8 cellular contexts compared by ENCODE assay signal in genomic region chr20:49046087-49046900, GRCh38. TPM values are rescaled to one million over a fixed set of nuclear protein-coding genes. Genes with fewer than 3 reads are reported as not detected.
A peak's percentile ranks its signal among the peaks of the same experiment; 100 is the strongest.
DNase-seq lines count a peak whose midpoint lies in the region; ATAC-seq and TF ChIP-seq lines count a peak whose summit lies in the region.

Gene CSE1L (plus strand): TSS chr20:49046312. CDS start chr20:49058464, 12,152 bp downstream.

- TF ChIP-seq CTCF in GM12864 (IDR thresholded peaks at IDR 0.05; ENCODE audit: low read depth, low read length, missing control alignments), result no peak
- TF ChIP-seq CTCF in ovary (IDR thresholded peaks at IDR 0.05), result peak in 2 of 3 donors; percentile 70 to 83
- peak in 3 of 6 experiments; percentile 48 to 58 (median 50) for TF ChIP-seq CTCF in thyroid gland (IDR thresholded peaks at IDR 0.05)

- no peak for TF ChIP-seq EP300 in ovary (IDR thresholded peaks at IDR 0.05)

- H3K4me1 ChIP-seq in ovary (ENCODE audit: insufficient read depth), result peaks cover 2% of the 10 kb centered on the region
- peaks cover 10 to 14% of the 10 kb centered on the region in 2 donors for H3K4me1 ChIP-seq in thyroid gland

- H3K9me3 ChIP-seq in ovary, result no peaks in the 10 kb centered on the region
- H3K9me3 ChIP-seq in thyroid gland, result no peaks in the 10 kb centered on the region

- ATAC-seq in HG02759 (IDR thresholded peaks at IDR 0.05; ENCODE audit: unreplicated experiment), result peak; percentile 86
- peak; percentile 98 for ATAC-seq in Right ventricle myocardium inferior

- 0 to 1% (median 0%) methylated on average over 75 to 80 of the region's 80 CpGs for WGBS in ovary, 3 donors
- WGBS in thyroid gland, 2 donors, result 1% methylated on average over 16 to 34 of the region's 80 CpGs

- peak within 1 kb of the TSS; percentile 96 for H3K4me3 ChIP-seq in GM12864 (ENCODE audit: low read depth, low read length)
- peak within 1 kb of the TSS; percentile 84 for H3K4me3 ChIP-seq in ovary
- peak within 1 kb of the TSS; percentile 68 to 95 (median 89) for H3K4me3 ChIP-seq in thyroid gland (replicated peaks in 1 of 3)

- H3K27ac ChIP-seq in ovary (peak within 1 kb of the TSS; percentile 90 to 94), thyroid gland (peak within 1 kb of the TSS; percentile 83 to 96 (median 92))

- DNase-seq in GM12864 (ENCODE audit: low read depth) (peak; percentile 83), NCI-H1417 (lab: John Stamatoyannopoulos, UW) (peak; percentile 94 to 98 (median 97)), SW 1271 (lab: John Stamatoyannopoulos, UW) (peak; percentile 69 to 90), Right ventricle myocardium inferior (ENCODE audit: missing footprints) (peak; percentile 98), ovary (peak; percentile 91 to 95 (median 93)), thyroid gland (peak; percentile 94 to 96)
- peak; percentile 78 for DNase-seq in activated naive CD8-positive, alpha-beta T cell treated with anti-CD3 and anti-CD28 coated beads, Interleukin-2, amount 50 U/mL, for 16 hours (ENCODE audit: low read depth, low spot score)

- no peaks in the 10 kb centered on the region for H3K36me3 ChIP-seq in ovary
- H3K36me3 ChIP-seq in thyroid gland, result no peaks in the 10 kb centered on the region

- intact Hi-C loops in Right ventricle myocardium inferior (cut with DNase I), result no loop called here
- intact Hi-C loops in ovary (cut with DNase I), result no loop called here
- intact Hi-C loops in thyroid gland (cut with DNase I), result no loop called here

- H3K27me3 ChIP-seq in ovary (no peaks in the 10 kb centered on the region), thyroid gland (no peaks in the 10 kb centered on the region)

- TF ChIP-seq POLR2A in ovary (IDR thresholded peaks at IDR 0.05) (peak; percentile 95), thyroid gland (IDR thresholded peaks at IDR 0.05) (peak; percentile 57 to 87)

RNA-seq across cellular contexts. Expression of gene CSE1L, which starts in this region (rescaled TPM):
- total RNA-seq in Right ventricle myocardium inferior, result 41.4 TPM
- 10 to 100 TPM; 34.2 to 55.4 (median 44.5) TPM for total RNA-seq in ovary
- 10 to 100 TPM; 23.3 to 37.8 TPM for polyA plus RNA-seq in ovary
- 10 to 100 TPM; 42.8 to 56.6 (median 45.0) TPM for total RNA-seq in thyroid gland

Comparison
In these comparisons a context has a peak if more than half of its experiments do, and no peak if none do; other contexts are left out.
1. Peak in every context shown above with its lines: DNase-seq, ATAC-seq, H3K4me3 ChIP-seq and H3K27ac ChIP-seq.